In genomic region chr1:2530501-2531361, GRCh38 we compare ENCODE assay signal across 7 cellular contexts. TPM values are rescaled to one million over a fixed set of nuclear protein-coding genes. Genes with fewer than 3 reads are reported as not detected.
A peak's percentile ranks its signal among the peaks of the same experiment; 100 is the strongest.
DNase-seq lines count a peak whose midpoint lies in the region; ATAC-seq and TF ChIP-seq lines count a peak whose summit lies in the region.

No MANE protein-coding gene starts in this region.

- H3K27me3 ChIP-seq in DND-41 (ENCODE audit: insufficient read depth, low read length, poor library complexity) (peaks cover 7% of the 10 kb centered on the region), sigmoid colon (peaks cover 46 to 81% (median 74%) of the 10 kb centered on the region in 3 donors)

- H3K36me3 ChIP-seq in DND-41 (ENCODE audit: insufficient read depth, low read length) (peaks cover 3% of the 10 kb centered on the region; the same call in 1 of the 2 replicates), sigmoid colon (no peaks in the 10 kb centered on the region)

- peaks cover 3% of the 10 kb centered on the region for H3K79me2 ChIP-seq in DND-41 (ENCODE audit: insufficient read depth, low read length)

- no peak overlapping the region for H2AFZ ChIP-seq in DND-41 (ENCODE audit: low read depth, low read length)

- H3K4me3 ChIP-seq in DND-41 (ENCODE audit: low read depth in 1 of 2, low read length in 2 of 2), result no peak overlapping the region
- H3K4me3 ChIP-seq in sigmoid colon, result peak overlapping the region in 3 of 4 donors; percentile 26 to 29 (median 28)

- no peak for TF ChIP-seq POLR2A in sigmoid colon (IDR thresholded peaks at IDR 0.05)

- H3K9me3 ChIP-seq in DND-41 (ENCODE audit: insufficient read depth, low read length, severe bottlenecking), result no peaks in the 10 kb centered on the region
- H3K9me3 ChIP-seq in sigmoid colon, result no peaks in the 10 kb centered on the region

- H3K27ac ChIP-seq in DND-41 (ENCODE audit: low read length) (no peak overlapping the region), cingulate gyrus (ENCODE audit: low read depth, low read length) (peak overlapping the region; percentile 39), sigmoid colon (no peak overlapping the region)

- no peak overlapping the region for H3K9ac ChIP-seq in DND-41 (ENCODE audit: low read depth, low read length)

- peaks cover 24% of the 10 kb centered on the region for H4K20me1 ChIP-seq in DND-41 (ENCODE audit: insufficient read depth, low read length)

- H3K4me2 ChIP-seq in DND-41 (ENCODE audit: insufficient read depth, low read length), result no peak overlapping the region

- WGBS in sigmoid colon, 2 donors, result 5 to 12% methylated on average over 31 of the region's 31 CpGs

- TF ChIP-seq CTCF in DND-41 (IDR thresholded peaks at IDR 0.05; ENCODE audit: borderline replicate concordance, extremely low read depth, low read length, poor library complexity, severe bottlenecking), result peak; percentile 18
- no peak for TF ChIP-seq CTCF in sigmoid colon (IDR thresholded peaks at IDR 0.05)

- DNase-seq in DND-41, result no peak
- peak; percentile 63 for DNase-seq in NCI-H2029 (lab: John Stamatoyannopoulos, UW)
- DNase-seq in sigmoid colon, result no peak
- DNase-seq in NCI-H1092 (lab: John Stamatoyannopoulos, UW), result no peak

- H3K4me1 ChIP-seq in DND-41 (ENCODE audit: insufficient read depth, low read length), result peaks cover 17% of the 10 kb centered on the region
- H3K4me1 ChIP-seq in sigmoid colon, result peaks cover 0 to 40% (median 38%) of the 10 kb centered on the region in 4 donors

- intact Hi-C loops in sigmoid colon (cut with DNase I), result no loop called here

- TF ChIP-seq EP300 in sigmoid colon (IDR thresholded peaks at IDR 0.05), result no peak

- ATAC-seq in DND-41 (ENCODE audit: insufficient read depth, low read depth), result no peak
- no peak for ATAC-seq in HG03439 (IDR thresholded peaks at IDR 0.05; ENCODE audit: unreplicated experiment)
- no peak for ATAC-seq in HG02973 (IDR thresholded peaks at IDR 0.05; ENCODE audit: unreplicated experiment)

RNA-seq across cellular contexts. Expression of gene HES5, which starts 0.7 kb away (rescaled TPM):
- under 1 TPM in 1 of 4 donors, not detected in 3; 0.36 TPM for total RNA-seq in sigmoid colon
- polyA plus RNA-seq in sigmoid colon, result 1 to 10 TPM in 1 of 3 donors, under 1 TPM in 1, not detected in 1; 0.61 to 1.2 TPM

RNA-seq across cellular contexts. Expression of gene PANK4, which starts 4.3 kb away (rescaled TPM):
- total RNA-seq in sigmoid colon, result 10 to 100 TPM; 23.6 to 37.7 (median 27.9) TPM
- 10 to 100 TPM; 11.4 to 25.4 (median 13.4) TPM for polyA plus RNA-seq in sigmoid colon

RNA-seq across cellular contexts. Expression of gene TNFRSF14, which starts 25.4 kb away (rescaled TPM):
- total RNA-seq in sigmoid colon, result 10 to 100 TPM; 37.5 to 73.4 (median 60.4) TPM
- 100 to 1,000 TPM in 1 of 3 donors, 10 to 100 TPM in 2; 53.5 to 185 (median 64.7) TPM for polyA plus RNA-seq in sigmoid colon

RNA-seq across cellular contexts. Expression of gene PLCH2, which starts 54.6 kb away (rescaled TPM):
- 1 to 10 TPM in 2 of 4 donors, under 1 TPM in 1, not detected in 1; 0.54 to 1.7 (median 1.1) TPM for total RNA-seq in sigmoid colon
- polyA plus RNA-seq in sigmoid colon, result 1 to 10 TPM in 1 of 3 donors, under 1 TPM in 1, not detected in 1; 0.60 to 3.8 TPM

RNA-seq across cellular contexts. Expression of gene PRXL2B, which starts 55.8 kb away (rescaled TPM):
- 10 to 100 TPM in 3 of 4 donors, 1 to 10 TPM in 1; 8.6 to 18.2 (median 15.3) TPM for total RNA-seq in sigmoid colon
- 10 to 100 TPM; 28.2 to 53.2 (median 42.1) TPM for polyA plus RNA-seq in sigmoid colon

Comparison
In these comparisons a context has a peak if more than half of its experiments do, and no peak if none do; other contexts are left out.
1. H3K4me3 ChIP-seq: peak in sigmoid colon (3 of 4); none in DND-41 (0 of 2).